ENCODE assay signal across 8 cellular contexts in genomic region chr2:190408538-190409271, GRCh38. TPM values are rescaled to one million over a fixed set of nuclear protein-coding genes. Genes with fewer than 3 reads are reported as not detected.
DNase-seq lines count a peak whose midpoint lies in the region; ATAC-seq, FAIRE-seq and TF ChIP-seq lines count a peak whose summit lies in the region.

No MANE protein-coding gene starts in this region.

- H3K4me3 ChIP-seq in NT2/D1 (ENCODE audit: insufficient read length, low read depth), result peak overlapping the region; percentile 58
- peak overlapping the region; percentile 63 for H3K4me3 ChIP-seq in fibroblast of the aortic adventitia (ENCODE audit: low read depth, low read length)

- H3K36me3 ChIP-seq in NT2/D1 (ENCODE audit: insufficient read depth, insufficient read length, low read length), result no peaks in the 10 kb centered on the region

- peaks cover 39% of the 10 kb centered on the region for H3K4me1 Mint-ChIP-seq in CD14-positive monocyte
- H3K4me1 Mint-ChIP-seq in activated T-helper 1 cell treated with anti-CD3 and anti-CD28 coated beads, Interleukin-12 subunit alpha, Interleukin-12 subunit beta, Interleukin-2, Interleukin-4 antibody, amounts not matched to agents 30 ng/mL and 10 ng/mL and 1 ng/mL, durations not matched to agents 14 hours and 24 hours and 36 hours (ENCODE audit: low read depth), result peaks cover 44% of the 10 kb centered on the region
- peaks cover 6% of the 10 kb centered on the region for H3K4me1 Mint-ChIP-seq in neural crest cell
- peaks cover 43% of the 10 kb centered on the region for H3K4me1 Mint-ChIP-seq in stimulated activated naive CD8-positive, alpha-beta T cell treated with anti-CD3 and anti-CD28 coated beads, Interleukin-15, amount 100 ng/mL, for 72 hours

- peaks cover 0 to 3% of the 10 kb centered on the region in 2 donors for H3K36me3 Mint-ChIP-seq in CD14-positive monocyte
- peaks cover 10% of the 10 kb centered on the region for H3K36me3 Mint-ChIP-seq in activated T-helper 1 cell treated with anti-CD3 and anti-CD28 coated beads, Interleukin-12 subunit alpha, Interleukin-12 subunit beta, Interleukin-2, Interleukin-4 antibody, amounts not matched to agents 30 ng/mL and 10 ng/mL and 1 ng/mL, durations not matched to agents 14 hours and 24 hours and 36 hours (ENCODE audit: low read depth)
- H3K36me3 Mint-ChIP-seq in neural crest cell (ENCODE audit: low read depth), result no peaks in the 10 kb centered on the region

- DNase-seq in CD14-positive monocyte (ENCODE audit: low spot score), result peak; percentile 70
- DNase-seq in GM19239 (ENCODE audit: insufficient read length, low spot score), result peak; percentile 57
- no peak for DNase-seq in NT2/D1 (ENCODE audit: low read depth, low spot score)
- DNase-seq in activated T-helper 1 cell treated with anti-CD3 and anti-CD28 coated beads, Interleukin-12 subunit alpha, Interleukin-12 subunit beta, Interleukin-2, Interleukin-4 antibody, amounts not matched to agents 30 ng/mL and 10 ng/mL and 1 ng/mL, durations not matched to agents 14 hours and 24 hours and 36 hours (ENCODE audit: low spot score), result peak; percentile 66
- DNase-seq in fibroblast of the aortic adventitia (ENCODE audit: low read depth), result no peak
- peak; percentile 6 for DNase-seq in neural crest cell (ENCODE audit: low read depth, low spot score)
- peak; percentile 73 to 78 for DNase-seq in stimulated activated naive CD8-positive, alpha-beta T cell treated with anti-CD3 and anti-CD28 coated beads, Interleukin-15, amount 100 ng/mL, for 72 hours

- H3K9me3 Mint-ChIP-seq in CD14-positive monocyte, result no peaks in the 10 kb centered on the region
- H3K9me3 Mint-ChIP-seq in activated T-helper 1 cell treated with anti-CD3 and anti-CD28 coated beads, Interleukin-12 subunit alpha, Interleukin-12 subunit beta, Interleukin-2, Interleukin-4 antibody, amounts not matched to agents 30 ng/mL and 10 ng/mL and 1 ng/mL, durations not matched to agents 14 hours and 24 hours and 36 hours, result no peaks in the 10 kb centered on the region
- H3K9me3 Mint-ChIP-seq in neural crest cell, result no peaks in the 10 kb centered on the region
- no peaks in the 10 kb centered on the region for H3K9me3 Mint-ChIP-seq in stimulated activated naive CD8-positive, alpha-beta T cell treated with anti-CD3 and anti-CD28 coated beads, Interleukin-15, amount 100 ng/mL, for 72 hours

- H3K9ac ChIP-seq in NT2/D1 (ENCODE audit: insufficient read length, low read depth), result peak overlapping the region; percentile 37

- peaks cover 6% of the 10 kb centered on the region; the same call in 1 of the 2 replicates for H3K9me3 ChIP-seq in NT2/D1 (ENCODE audit: insufficient read depth, low read length)

- intact Hi-C loops in CD14-positive monocyte (cut with micrococcal nuclease), result no loop called here
- intact Hi-C loops in activated T-helper 1 cell treated with anti-CD3 and anti-CD28 coated beads, Interleukin-12 subunit alpha, Interleukin-12 subunit beta, Interleukin-2, Interleukin-4 antibody, amounts not matched to agents 30 ng/mL and 10 ng/mL and 1 ng/mL, durations not matched to agents 14 hours and 24 hours and 36 hours (cut with micrococcal nuclease), result loop anchor here (1.0 to 10.0 kb wide), 10 partner anchors 66 to 964 kb away; partner anchors contain the start of genes INPP1, NEMP2, STAT1 and WDR75

- H3K27ac Mint-ChIP-seq in CD14-positive monocyte, result peak overlapping the region; percentile 73 to 91 (median 79)
- H3K27ac Mint-ChIP-seq in activated T-helper 1 cell treated with anti-CD3 and anti-CD28 coated beads, Interleukin-12 subunit alpha, Interleukin-12 subunit beta, Interleukin-2, Interleukin-4 antibody, amounts not matched to agents 30 ng/mL and 10 ng/mL and 1 ng/mL, durations not matched to agents 14 hours and 24 hours and 36 hours, result peak overlapping the region; percentile 94
- no peak overlapping the region for H3K27ac Mint-ChIP-seq in neural crest cell (ENCODE audit: unreplicated experiment)
- H3K27ac Mint-ChIP-seq in stimulated activated naive CD8-positive, alpha-beta T cell treated with anti-CD3 and anti-CD28 coated beads, Interleukin-15, amount 100 ng/mL, for 72 hours, result peak overlapping the region; percentile 94 to 97

- H3K27me3 Mint-ChIP-seq in CD14-positive monocyte (ENCODE audit: low read depth in 3 of 3) (peaks cover 1 to 7% (median 5%) of the 10 kb centered on the region in 3 donors), neural crest cell (ENCODE audit: low read depth) (peaks cover 44% of the 10 kb centered on the region)
- no peaks in the 10 kb centered on the region for H3K27me3 Mint-ChIP-seq in activated T-helper 1 cell treated with anti-CD3 and anti-CD28 coated beads, Interleukin-12 subunit alpha, Interleukin-12 subunit beta, Interleukin-2, Interleukin-4 antibody, amounts not matched to agents 30 ng/mL and 10 ng/mL and 1 ng/mL, durations not matched to agents 14 hours and 24 hours and 36 hours (ENCODE audit: insufficient read depth)
- no peaks in the 10 kb centered on the region for H3K27me3 Mint-ChIP-seq in stimulated activated naive CD8-positive, alpha-beta T cell treated with anti-CD3 and anti-CD28 coated beads, Interleukin-15, amount 100 ng/mL, for 72 hours

- H3K27me3 ChIP-seq in NT2/D1 (ENCODE audit: insufficient read depth, insufficient read length), result peaks cover 68% of the 10 kb centered on the region

- FAIRE-seq in GM19239 (lab: Jason Lieb, UNC), result peak; percentile 78

- TF ChIP-seq CTCF in CD14-positive monocyte (IDR thresholded peaks at IDR 0.05), result no peak
- TF ChIP-seq CTCF in fibroblast of the aortic adventitia (IDR thresholded peaks at IDR 0.05; ENCODE audit: insufficient read depth, low read length), result no peak
- TF ChIP-seq CTCF in neural crest cell (conservative IDR thresholded peaks at IDR 0.05), result no peak

- peaks cover 5% of the 10 kb centered on the region for H3K4me1 ChIP-seq in NT2/D1 (ENCODE audit: insufficient read depth, insufficient read length)

- H3K4me3 Mint-ChIP-seq in CD14-positive monocyte (peak overlapping the region; percentile 82 to 89), neural crest cell (peak overlapping the region; percentile 86)
- H3K4me3 Mint-ChIP-seq in activated T-helper 1 cell treated with anti-CD3 and anti-CD28 coated beads, Interleukin-12 subunit alpha, Interleukin-12 subunit beta, Interleukin-2, Interleukin-4 antibody, amounts not matched to agents 30 ng/mL and 10 ng/mL and 1 ng/mL, durations not matched to agents 14 hours and 24 hours and 36 hours, result peak overlapping the region; percentile 90
- H3K4me3 Mint-ChIP-seq in stimulated activated naive CD8-positive, alpha-beta T cell treated with anti-CD3 and anti-CD28 coated beads, Interleukin-15, amount 100 ng/mL, for 72 hours, result peak overlapping the region; percentile 78 to 85

- peak; percentile 71 for ATAC-seq in HG03432 (IDR thresholded peaks at IDR 0.05; ENCODE audit: unreplicated experiment)
- ATAC-seq in stimulated activated naive CD8-positive, alpha-beta T cell treated with anti-CD3 and anti-CD28 coated beads, Interleukin-15, amount 100 ng/mL, for 72 hours, result peak; percentile 62

RNA-seq across cellular contexts. Expression of gene MFSD6, which starts 0.6 kb away (rescaled TPM):
- 10 to 100 TPM in 1 of 2 donors, 1 to 10 TPM in 1; 8.8 to 12.9 TPM for polyA plus RNA-seq in CD14-positive monocyte
- total RNA-seq in activated T-helper 1 cell treated with anti-CD3 and anti-CD28 coated beads, Interleukin-12 subunit alpha, Interleukin-12 subunit beta, Interleukin-2, Interleukin-4 antibody, amounts not matched to agents 30 ng/mL and 10 ng/mL and 1 ng/mL, durations not matched to agents 14 hours and 24 hours and 36 hours, result 45.8 and 46.8 TPM in 2 replicates
- total RNA-seq in fibroblast of the aortic adventitia (ENCODE audit: low replicate concordance) (2.2 and 8.0 TPM in 2 replicates), neural crest cell (1.5 and 2.1 TPM in 2 replicates)

Comparison
In these comparisons a context has a peak if more than half of its experiments do, and no peak if none do; other contexts are left out.
1. DNase-seq: peak in CD14-positive monocyte (single experiment), GM19239 (single experiment), activated T-helper 1 cell treated with anti-CD3 and anti-CD28 coated beads, Interleukin-12 subunit alpha, Interleukin-12 subunit beta, Interleukin-2, Interleukin-4 antibody, amounts not matched to agents 30 ng/mL and 10 ng/mL and 1 ng/mL, durations not matched to agents 14 hours and 24 hours and 36 hours (single experiment), neural crest cell (single experiment) and stimulated activated naive CD8-positive, alpha-beta T cell treated with anti-CD3 and anti-CD28 coated beads, Interleukin-15, amount 100 ng/mL, for 72 hours (2 of 2); none in NT2/D1 (single experiment) and fibroblast of the aortic adventitia (single experiment).
2. Peak in every context shown above with its lines, with median percentiles within 50 percentile points of each other: H3K4me3 Mint-ChIP-seq.